In the genomic region with DNA sequence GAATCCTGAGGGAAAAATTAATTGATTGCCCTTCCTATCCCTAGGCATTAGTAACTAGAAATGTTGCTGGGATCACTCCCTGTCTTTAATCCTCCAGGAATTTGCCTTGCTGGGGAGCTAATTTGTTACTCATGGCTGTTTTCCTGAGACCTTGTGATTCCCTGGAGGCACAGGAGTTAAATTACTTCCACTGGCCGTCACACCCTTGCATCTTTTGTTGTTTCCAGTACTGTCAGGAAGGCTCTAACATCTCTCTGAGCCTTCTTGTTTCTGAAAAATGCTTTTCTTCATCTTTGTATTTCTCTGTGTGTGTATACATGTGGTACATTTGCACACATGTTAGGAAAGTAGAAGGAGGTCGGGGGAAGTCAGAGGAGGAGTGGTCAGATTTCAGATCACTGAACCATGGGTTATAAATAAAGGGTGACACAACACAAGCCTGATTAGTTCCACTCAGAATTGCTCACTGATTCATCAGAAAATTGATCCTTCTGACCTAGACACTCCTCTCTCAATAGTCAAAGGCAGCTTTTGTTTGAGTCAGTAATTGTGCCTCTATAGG, we compare ENCODE assay signal across 12 cellular contexts. TPM values are rescaled to one million over a fixed set of nuclear protein-coding genes. Genes with fewer than 3 reads are reported as not detected.
DNase-seq lines count a peak whose midpoint lies in the region; ATAC-seq and TF ChIP-seq lines count a peak whose summit lies in the region.
"Had no signal": no experiment of that assay in that cellular context is flagged by ENCODE, and none has a peak within 500 bp of the region (broad histone marks: within the 10 kb centered on the region; RNA-seq: fewer than 3 reads in every experiment).

No MANE protein-coding gene starts in this region.

- no peak overlapping the region for H3K4me2 ChIP-seq in parathyroid adenoma (ENCODE audit: low read length)

- no peak overlapping the region for H3K27ac ChIP-seq in parathyroid adenoma
- H3K27ac ChIP-seq: thoracic aorta had no signal

- ATAC-seq in esophagus mucosa (peak; percentile 32), GM21786 (IDR thresholded peaks at IDR 0.05; ENCODE audit: unreplicated experiment) (no peak), Right ventricle myocardium inferior (no peak), GM18858 (IDR thresholded peaks at IDR 0.05; ENCODE audit: unreplicated experiment) (no peak)

- intact Hi-C loops in Right ventricle myocardium inferior (cut with DNase I), result no loop called here

- TF ChIP-seq CTCF in parathyroid adenoma (IDR thresholded peaks at IDR 0.05), result no peak

- H3K9me3 ChIP-seq in parathyroid adenoma (ENCODE audit: control insufficient read depth, low read length), result no peaks in the 10 kb centered on the region
- H3K9me3 ChIP-seq: thoracic aorta had no signal

- peak overlapping the region; percentile 46 for H2AFZ ChIP-seq in parathyroid adenoma

- peak; percentile 87 for DNase-seq in EL
- DNase-seq in NCI-H69 (lab: John Stamatoyannopoulos, UW), result peak; percentile 2
- DNase-seq in Right ventricle myocardium inferior (ENCODE audit: missing footprints), result no peak
- no peak for DNase-seq in iPS-NIHi7 (ENCODE audit: extremely low spot score)
- DNase-seq: CD4-positive, alpha-beta T cell; NCI-H1930; occipital lobe had no signal

- no peak overlapping the region for H3K9ac ChIP-seq in parathyroid adenoma

- no peaks in the 10 kb centered on the region for H3K4me1 ChIP-seq in parathyroid adenoma

- H3K4me3 ChIP-seq in parathyroid adenoma (ENCODE audit: low read depth, low read length), result no peak overlapping the region
- H3K4me3 ChIP-seq: thoracic aorta had no signal

- H3K79me2 ChIP-seq in parathyroid adenoma, result no peaks in the 10 kb centered on the region

- H3K36me3 ChIP-seq in parathyroid adenoma (ENCODE audit: control insufficient read depth, insufficient read depth, low read length), result no peaks in the 10 kb centered on the region
- H3K36me3 ChIP-seq: thoracic aorta had no signal

- H3K27me3 ChIP-seq in parathyroid adenoma (ENCODE audit: control insufficient read depth, insufficient read depth, low read length), result no peaks in the 10 kb centered on the region

RNA-seq across cellular contexts. Expression of gene LRRFIP2, which starts 23.5 kb away (rescaled TPM):
- total RNA-seq in esophagus mucosa, result 67.3 TPM
- total RNA-seq in Right ventricle myocardium inferior, result 146 TPM

RNA-seq across cellular contexts. Expression of gene GOLGA4, which starts 45.2 kb away (rescaled TPM):
- 61.4 TPM for total RNA-seq in esophagus mucosa
- 167 TPM for total RNA-seq in Right ventricle myocardium inferior

Comparison
In these comparisons a context has a peak if more than half of its experiments do, and no peak if none do; other contexts are left out.
1. DNase-seq: peak in EL (single experiment) and NCI-H69 (single experiment); none in Right ventricle myocardium inferior (single experiment) and iPS-NIHi7 (single experiment).